Comparison of ENCODE assay signal across 1 cellular context in the genomic region with DNA sequence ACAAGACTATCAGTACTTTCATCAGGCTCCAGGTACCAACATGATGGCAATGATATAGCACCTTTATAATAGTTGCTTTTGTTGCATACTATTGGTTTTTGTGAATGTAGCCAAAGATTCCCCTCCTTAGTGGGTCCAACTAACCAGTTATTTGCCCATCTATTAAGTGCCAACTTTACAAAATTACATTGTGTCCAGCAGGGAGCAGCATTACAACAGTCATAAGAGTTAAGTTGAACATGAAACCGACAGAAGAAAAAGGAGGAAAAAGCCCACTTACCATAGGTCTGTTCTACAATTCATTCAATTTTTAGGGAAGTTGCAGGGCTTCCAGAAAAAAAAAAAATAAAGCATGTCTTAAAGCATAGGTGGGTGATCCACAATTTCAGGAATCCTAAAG.
TF ChIP-seq lines count a peak whose summit lies in the region.

No MANE protein-coding gene starts in this region.

TF ChIP-seq in liver, 16 proteins besides CTCF, POLR2A, EP300 and RAD21 (continued from another document):
- TF ChIP-seq, protein P1, sequence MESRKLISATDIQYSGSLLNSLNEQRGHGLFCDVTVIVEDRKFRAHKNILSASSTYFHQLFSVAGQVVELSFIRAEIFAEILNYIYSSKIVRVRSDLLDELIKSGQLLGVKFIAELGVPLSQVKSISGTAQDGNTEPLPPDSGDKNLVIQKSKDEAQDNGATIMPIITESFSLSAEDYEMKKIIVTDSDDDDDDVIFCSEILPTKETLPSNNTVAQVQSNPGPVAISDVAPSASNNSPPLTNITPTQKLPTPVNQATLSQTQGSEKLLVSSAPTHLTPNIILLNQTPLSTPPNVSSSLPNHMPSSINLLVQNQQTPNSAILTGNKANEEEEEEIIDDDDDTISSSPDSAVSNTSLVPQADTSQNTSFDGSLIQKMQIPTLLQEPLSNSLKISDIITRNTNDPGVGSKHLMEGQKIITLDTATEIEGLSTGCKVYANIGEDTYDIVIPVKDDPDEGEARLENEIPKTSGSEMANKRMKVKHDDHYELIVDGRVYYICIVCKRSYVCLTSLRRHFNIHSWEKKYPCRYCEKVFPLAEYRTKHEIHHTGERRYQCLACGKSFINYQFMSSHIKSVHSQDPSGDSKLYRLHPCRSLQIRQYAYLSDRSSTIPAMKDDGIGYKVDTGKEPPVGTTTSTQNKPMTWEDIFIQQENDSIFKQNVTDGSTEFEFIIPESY (IDR thresholded peaks at IDR 0.05) = no peak
